In the genomic region with DNA sequence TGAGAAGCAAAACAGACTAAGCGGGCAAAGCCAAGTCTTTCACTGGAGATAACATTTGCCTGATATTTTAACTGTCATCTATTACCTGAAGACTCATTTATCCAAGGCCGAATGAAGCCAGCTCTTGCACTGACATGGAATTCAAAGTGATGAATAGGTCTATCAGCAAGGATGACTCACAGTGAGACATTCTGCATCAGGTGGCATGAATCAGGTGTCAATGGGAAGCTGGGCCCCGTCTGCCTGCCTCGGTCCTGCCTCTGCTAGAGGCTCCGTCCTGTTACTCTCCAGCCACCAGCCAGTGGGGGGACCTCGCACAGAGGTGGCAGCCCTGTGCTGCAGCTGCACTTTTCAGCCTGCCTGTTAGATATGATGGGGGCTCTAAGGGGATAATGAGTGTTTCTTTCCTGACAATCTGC, we compare ENCODE assay signal across 11 cellular contexts. TPM values are rescaled to one million over a fixed set of nuclear protein-coding genes. Genes with fewer than 3 reads are reported as not detected.
DNase-seq lines count a peak whose midpoint lies in the region; ATAC-seq and TF ChIP-seq lines count a peak whose summit lies in the region.
"Had no signal": no experiment of that assay in that cellular context is flagged by ENCODE, and none has a peak within 500 bp of the region (broad histone marks: within the 10 kb centered on the region; RNA-seq: fewer than 3 reads in every experiment).

No MANE protein-coding gene starts in this region.

- H3K27ac Mint-ChIP-seq in chondrocyte (ENCODE audit: unreplicated experiment): peak overlapping the region; percentile 83

- H3K27me3 Mint-ChIP-seq in chondrocyte (ENCODE audit: low read depth): no peaks in the 10 kb centered on the region

- peaks cover 85% of the 10 kb centered on the region for H3K4me1 ChIP-seq in lower lobe of right lung
- H3K4me1 ChIP-seq in upper lobe of right lung: peaks cover 72% of the 10 kb centered on the region

- no peaks in the 10 kb centered on the region for H3K9me3 Mint-ChIP-seq in chondrocyte (ENCODE audit: low read depth)
- H3K9me3 Mint-ChIP-seq: mesothelial cell of epicardium had no signal

- H3K27ac ChIP-seq in lower lobe of right lung (peak overlapping the region; percentile 12), upper lobe of right lung (peak overlapping the region; percentile 26)

- H3K4me3 ChIP-seq in lower lobe of right lung: no peak overlapping the region
- H3K4me3 ChIP-seq in upper lobe of right lung: no peak overlapping the region

- no peak overlapping the region for H3K4me3 Mint-ChIP-seq in chondrocyte (ENCODE audit: unreplicated experiment)
- H3K4me3 Mint-ChIP-seq: mesothelial cell of epicardium had no signal

- H3K36me3 ChIP-seq in lower lobe of right lung (no peaks in the 10 kb centered on the region), upper lobe of right lung (no peaks in the 10 kb centered on the region)

- no peak for ATAC-seq in lower lobe of right lung
- no peak for ATAC-seq in upper lobe of right lung
- ATAC-seq in HG02642 (IDR thresholded peaks at IDR 0.05; ENCODE audit: poor library complexity, unreplicated experiment): no peak

- H3K4me1 Mint-ChIP-seq in chondrocyte (ENCODE audit: low read depth): peaks cover 84% of the 10 kb centered on the region

- intact Hi-C loops in lower lobe of right lung (cut with DNase I): no loop called here
- intact Hi-C loops in upper lobe of right lung (cut with DNase I): no loop called here

- peak; percentile 46 for DNase-seq in NCI-H345 (lab: John Stamatoyannopoulos, UW)
- DNase-seq in NCI-H345 treated with DMSO at 0.1 percent for 48 hours (lab: John Stamatoyannopoulos, UW; ENCODE audit: unreplicated experiment): no peak
- DNase-seq in chondrocyte (ENCODE audit: low spot score): no peak
- no peak for DNase-seq in lower lobe of right lung
- DNase-seq in upper lobe of right lung: no peak
- no peak for DNase-seq in NCI-H2107 treated with DMSO at 0.1 percent for 48 hours (lab: John Stamatoyannopoulos, UW; ENCODE audit: unreplicated experiment)
- no peak for DNase-seq in NCI-H510A (lab: John Stamatoyannopoulos, UW)
- DNase-seq: cerebellar nuclear complex, NCI-H446 had no signal

- no peaks in the 10 kb centered on the region for H3K27me3 ChIP-seq in lower lobe of right lung (ENCODE audit: low read depth)
- no peaks in the 10 kb centered on the region for H3K27me3 ChIP-seq in upper lobe of right lung

- peaks cover under 1% of the 10 kb centered on the region for H3K36me3 Mint-ChIP-seq in chondrocyte (ENCODE audit: low read depth)

- no peaks in the 10 kb centered on the region for H3K9me3 ChIP-seq in lower lobe of right lung
- no peaks in the 10 kb centered on the region for H3K9me3 ChIP-seq in upper lobe of right lung

- TF ChIP-seq CTCF in chondrocyte (IDR thresholded peaks at IDR 0.05): no peak
- no peak for TF ChIP-seq CTCF in lower lobe of right lung (IDR thresholded peaks at IDR 0.05)
- no peak for TF ChIP-seq CTCF in upper lobe of right lung (IDR thresholded peaks at IDR 0.05)

RNA-seq across cellular contexts. Expression of a gene that starts 23.5 kb away (rescaled TPM):
- 37.6 to 57.8 TPM (median 41.0 TPM) in 3 replicates for total RNA-seq in chondrocyte
- 61.0 TPM for total RNA-seq in lower lobe of right lung
- 60.4 TPM for total RNA-seq in upper lobe of right lung
